ENCODE assay signal across 9 cellular contexts in the genomic region with DNA sequence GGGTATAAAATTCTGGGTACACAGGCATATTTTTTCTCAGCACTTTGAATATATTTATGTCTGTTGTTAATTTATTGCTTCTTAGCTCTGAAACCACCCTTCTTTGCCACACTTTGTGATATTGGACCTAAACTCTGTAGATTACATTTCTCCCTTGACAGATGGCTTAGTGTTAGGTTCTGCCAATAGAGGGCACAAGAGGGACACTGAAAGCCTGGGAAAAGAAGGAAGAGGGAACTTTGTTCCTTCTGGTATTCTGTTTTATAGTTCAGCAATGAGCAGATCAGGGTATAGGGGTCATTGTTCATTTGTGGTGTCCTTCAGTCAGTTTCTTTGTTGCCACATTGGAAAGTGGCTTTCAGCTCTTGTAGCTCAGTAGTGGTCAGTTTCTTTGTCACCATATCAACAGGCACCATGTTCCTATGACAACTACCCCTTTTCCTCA.
A peak's percentile ranks its signal among the peaks of the same experiment; 100 is the strongest.
DNase-seq lines count a peak whose midpoint lies in the region; ATAC-seq and TF ChIP-seq lines count a peak whose summit lies in the region.
"Had no signal": no experiment of that assay in that cellular context is flagged by ENCODE, and none has a peak within 500 bp of the region (broad histone marks: within the 10 kb centered on the region; RNA-seq: fewer than 3 reads in every experiment).

No MANE protein-coding gene starts in this region.

- H3K27ac ChIP-seq in stomach (no peak overlapping the region), caudate nucleus (ENCODE audit: low read depth, low read length) (no peak overlapping the region)

- H3K9me3 ChIP-seq in stomach, result peaks cover 0 to 6% (median 0%) of the 10 kb centered on the region in 4 donors

- no peak overlapping the region for H3K4me3 ChIP-seq in stomach

- TF ChIP-seq EP300 in stomach (IDR thresholded peaks at IDR 0.05), result no peak

- no peak for TF ChIP-seq POLR2A in stomach (IDR thresholded peaks at IDR 0.05)

- no peak for ATAC-seq in GM21367 (IDR thresholded peaks at IDR 0.05; ENCODE audit: unreplicated experiment)

- no peaks in the 10 kb centered on the region for H3K4me1 ChIP-seq in stomach

- no peaks in the 10 kb centered on the region for H3K27me3 ChIP-seq in stomach

- H3K36me3 ChIP-seq in stomach, result no peaks in the 10 kb centered on the region

- peak; percentile 4 to 27 for DNase-seq in NCI-H446 (lab: John Stamatoyannopoulos, UW)
- DNase-seq in NCI-H446 treated with DMSO at 0.1 percent for 48 hours (lab: John Stamatoyannopoulos, UW), result no peak
- DNase-seq in NCI-H748 (lab: John Stamatoyannopoulos, UW; ENCODE audit: unreplicated experiment), result peak; percentile 71
- DNase-seq in dermis microvascular lymphatic vessel endothelial cell (ENCODE audit: low read depth in 2 of 2), result peak; percentile 57 to 61
- no peak for DNase-seq in stomach
- no peak for DNase-seq in caudate nucleus (lab: John Stamatoyannopoulos, UW)
- DNase-seq in activated CD4-positive, alpha-beta T cell treated with anti-CD3 and anti-CD28 coated beads, Interleukin-2, amount 50 U/mL, for 4 hours, result no peak
- DNase-seq: stimulated activated CD4-positive, alpha-beta T cell treated with anti-CD3 and anti-CD28 coated beads, Interleukin-2, amount 100 ng/mL, for 24 hours had no signal

- intact Hi-C loops in stomach (cut with DNase I; ENCODE audit: low total_unique reads), result loop anchor here (10.0 kb wide), 1 partner anchor 561 kb away; no protein-coding TSS in a partner anchor

- peak in 4 of 7 experiments; percentile 24 to 43 (median 32) for TF ChIP-seq CTCF in stomach (IDR thresholded peaks at IDR 0.05)

Comparison
In these comparisons a context has a peak if more than half of its experiments do, and no peak if none do; other contexts are left out.
1. DNase-seq: peak in NCI-H446 (2 of 2), NCI-H748 (single experiment) and dermis microvascular lymphatic vessel endothelial cell (2 of 2); none in NCI-H446 treated with DMSO at 0.1 percent for 48 hours (single experiment), stomach (single experiment), caudate nucleus (0 of 61) and activated CD4-positive, alpha-beta T cell treated with anti-CD3 and anti-CD28 coated beads, Interleukin-2, amount 50 U/mL, for 4 hours (0 of 2).